In genomic region chr3:13229291-13229949, GRCh38 we compare ENCODE assay signal across 1 cellular context.
TF ChIP-seq lines count a peak whose summit lies in the region.

No MANE protein-coding gene starts in this region.

TF ChIP-seq in K562, 482 proteins besides CTCF, POLR2A, EP300 and RAD21 (continued from another document):
- TF ChIP-seq, protein P1, sequence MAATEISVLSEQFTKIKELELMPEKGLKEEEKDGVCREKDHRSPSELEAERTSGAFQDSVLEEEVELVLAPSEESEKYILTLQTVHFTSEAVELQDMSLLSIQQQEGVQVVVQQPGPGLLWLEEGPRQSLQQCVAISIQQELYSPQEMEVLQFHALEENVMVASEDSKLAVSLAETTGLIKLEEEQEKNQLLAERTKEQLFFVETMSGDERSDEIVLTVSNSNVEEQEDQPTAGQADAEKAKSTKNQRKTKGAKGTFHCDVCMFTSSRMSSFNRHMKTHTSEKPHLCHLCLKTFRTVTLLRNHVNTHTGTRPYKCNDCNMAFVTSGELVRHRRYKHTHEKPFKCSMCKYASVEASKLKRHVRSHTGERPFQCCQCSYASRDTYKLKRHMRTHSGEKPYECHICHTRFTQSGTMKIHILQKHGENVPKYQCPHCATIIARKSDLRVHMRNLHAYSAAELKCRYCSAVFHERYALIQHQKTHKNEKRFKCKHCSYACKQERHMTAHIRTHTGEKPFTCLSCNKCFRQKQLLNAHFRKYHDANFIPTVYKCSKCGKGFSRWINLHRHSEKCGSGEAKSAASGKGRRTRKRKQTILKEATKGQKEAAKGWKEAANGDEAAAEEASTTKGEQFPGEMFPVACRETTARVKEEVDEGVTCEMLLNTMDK (IDR thresholded peaks at IDR 0.05; ENCODE audit: borderline replicate concordance, insufficient read depth, low read depth, low read length, poor library complexity, severe bottlenecking), result peak; percentile 31
- TF ChIP-seq PURB (CRISPR knock-in tag; IDR thresholded peaks at IDR 0.05; ENCODE audit: low read depth), result no peak
- TF ChIP-seq JUND (IDR thresholded peaks at IDR 0.05; ENCODE audit: borderline replicate concordance, low read depth, low read length), result no peak
- no peak for TF ChIP-seq JUND (tag; IDR thresholded peaks at IDR 0.05; ENCODE audit: borderline replicate concordance, low read depth, low read length)
TF ChIP-seq in K562: peak in this region for 16.
